In genomic region chr10:59108296-59108695, GRCh38 we compare ENCODE assay signal across 14 cellular contexts.
DNase-seq lines count a peak whose midpoint lies in the region; ATAC-seq and TF ChIP-seq lines count a peak whose summit lies in the region.
"Had no signal": no experiment of that assay in that cellular context is flagged by ENCODE, and none has a peak within 500 bp of the region (broad histone marks: within the 10 kb centered on the region; RNA-seq: fewer than 3 reads in every experiment).

No MANE protein-coding gene starts in this region.

- no peak overlapping the region for H3K14ac ChIP-seq in mesenchymal stem cell (ENCODE audit: low read length in 2 of 2)

- TF ChIP-seq CTCF in Caco-2 (IDR thresholded peaks at IDR 0.05; ENCODE audit: insufficient read depth in 1 of 2, low read depth in 1 of 2, low read length in 1 of 2, severe bottlenecking in 1 of 2, unreplicated experiment in 1 of 2) (no peak), VCaP (conservative IDR thresholded peaks at IDR 0.05) (no peak)

- no peak overlapping the region for H2BK12ac ChIP-seq in mesenchymal stem cell (ENCODE audit: low read length in 2 of 2)

- ATAC-seq in HG03196 (IDR thresholded peaks at IDR 0.05; ENCODE audit: unreplicated experiment) = no peak
- no peak for ATAC-seq in activated CD4-positive, alpha-beta T cell treated with anti-CD3 and anti-CD28 coated beads for 36 hours
- ATAC-seq: GM12878 had no signal

- H2AK5ac ChIP-seq in mesenchymal stem cell (ENCODE audit: low read length, severe bottlenecking) = peak overlapping the region; percentile 22

- peak overlapping the region; percentile 80 for H3K27ac Mint-ChIP-seq in Caco-2 (ENCODE audit: unreplicated experiment)
- no peak overlapping the region for H3K27ac Mint-ChIP-seq in activated CD4-positive, alpha-beta T cell treated with anti-CD3 and anti-CD28 coated beads for 36 hours
- H3K27ac Mint-ChIP-seq: CD4-positive, alpha-beta T cell; H9 had no signal

- no peak overlapping the region for H2BK120ac ChIP-seq in mesenchymal stem cell (ENCODE audit: low read depth, low read length)

- H2BK5ac ChIP-seq in mesenchymal stem cell (ENCODE audit: low read depth, low read length, poor library complexity, severe bottlenecking) = no peak overlapping the region

- no peak overlapping the region for H3K9ac ChIP-seq in mesenchymal stem cell (ENCODE audit: low read length)

- H3K4me1 ChIP-seq in Caco-2 = peaks cover 42% of the 10 kb centered on the region
- H3K4me1 ChIP-seq in mesenchymal stem cell (ENCODE audit: control insufficient read depth, insufficient read depth, low read depth, low read length) = no peaks in the 10 kb centered on the region

- peaks cover 37% of the 10 kb centered on the region for H3K9me3 Mint-ChIP-seq in Caco-2 (ENCODE audit: unreplicated experiment)
- no peaks in the 10 kb centered on the region for H3K9me3 Mint-ChIP-seq in activated CD4-positive, alpha-beta T cell treated with anti-CD3 and anti-CD28 coated beads for 36 hours (ENCODE audit: low read depth)
- H3K9me3 Mint-ChIP-seq: H9 had no signal

- intact Hi-C loops in Caco-2 (cut with micrococcal nuclease; ENCODE audit: unreplicated experiment) = loop anchor here (1.0 kb wide), 1 partner anchor 114 kb away; no protein-coding TSS in a partner anchor
- intact Hi-C loops in activated CD4-positive, alpha-beta T cell treated with anti-CD3 and anti-CD28 coated beads for 36 hours (cut with DNase I, micrococcal nuclease) = no loop called here

- no peak overlapping the region for H3K4me3 ChIP-seq in Caco-2 (ENCODE audit: low read depth, low read length)
- H3K4me3 ChIP-seq in mesenchymal stem cell (ENCODE audit: insufficient read depth in 1 of 2, low read depth in 1 of 2, low read length in 2 of 2) = no peak overlapping the region
- H3K4me3 ChIP-seq: GM12878 had no signal

- no peaks in the 10 kb centered on the region for H3K27me3 Mint-ChIP-seq in Caco-2 (ENCODE audit: insufficient read depth, unreplicated experiment)
- no peaks in the 10 kb centered on the region for H3K27me3 Mint-ChIP-seq in activated CD4-positive, alpha-beta T cell treated with anti-CD3 and anti-CD28 coated beads for 36 hours
- H3K27me3 Mint-ChIP-seq: CD4-positive, alpha-beta T cell had no signal

- H3K36me3 Mint-ChIP-seq in Caco-2 (ENCODE audit: insufficient read depth, unreplicated experiment) = no peaks in the 10 kb centered on the region
- H3K36me3 Mint-ChIP-seq in activated CD4-positive, alpha-beta T cell treated with anti-CD3 and anti-CD28 coated beads for 36 hours (ENCODE audit: low read depth) = no peaks in the 10 kb centered on the region

- no peak overlapping the region for H3K4me3 Mint-ChIP-seq in Caco-2 (ENCODE audit: unreplicated experiment)
- H3K4me3 Mint-ChIP-seq in activated CD4-positive, alpha-beta T cell treated with anti-CD3 and anti-CD28 coated beads for 36 hours = no peak overlapping the region
- H3K4me3 Mint-ChIP-seq: CD4-positive, alpha-beta T cell; H9 had no signal

- DNase-seq in Caco-2 = no peak
- no peak for DNase-seq in mesenchymal stem cell
- peak; percentile 17 for DNase-seq in superior temporal gyrus (ENCODE audit: extremely low spot score)
- DNase-seq in LoVo (ENCODE audit: low spot score) = no peak
- DNase-seq in activated CD4-positive, alpha-beta T cell treated with anti-CD3 and anti-CD28 coated beads for 36 hours = no peak
- DNase-seq: ACHN; CD4-positive, alpha-beta T cell; DND-41; EL; H9 had no signal

- H3K79me1 ChIP-seq in mesenchymal stem cell (replicated peaks; ENCODE audit: low read length, poor library complexity, severe bottlenecking) = no peaks in the 10 kb centered on the region

- H2BK15ac ChIP-seq in mesenchymal stem cell (ENCODE audit: low read depth, poor library complexity, severe bottlenecking) = no peak overlapping the region

- H3K23ac ChIP-seq in mesenchymal stem cell (ENCODE audit: low read length in 2 of 2) = no peak overlapping the region

- no peak overlapping the region for H3K18ac ChIP-seq in mesenchymal stem cell (ENCODE audit: low read depth in 1 of 2, low read length in 2 of 2)

- no peaks in the 10 kb centered on the region for H3K27me3 ChIP-seq in Caco-2 (replicated peaks; ENCODE audit: control insufficient read depth, insufficient read depth, low read length)
- no peaks in the 10 kb centered on the region for H3K27me3 ChIP-seq in mesenchymal stem cell (ENCODE audit: control insufficient read depth in 1 of 2, insufficient read depth in 1 of 2, low read length in 2 of 2)

- H4K8ac ChIP-seq in mesenchymal stem cell (ENCODE audit: low read length) = no peak overlapping the region

- H3K27ac ChIP-seq in VCaP (peak overlapping the region; percentile 50; the same call in 1 of the 2 replicates), mesenchymal stem cell (ENCODE audit: low read length, poor library complexity, severe bottlenecking) (no peak overlapping the region)
- H3K27ac ChIP-seq: C4-2B had no signal

- H3K4me1 Mint-ChIP-seq in Caco-2 (ENCODE audit: low read depth, unreplicated experiment) = peaks cover 41% of the 10 kb centered on the region
- H3K4me1 Mint-ChIP-seq in activated CD4-positive, alpha-beta T cell treated with anti-CD3 and anti-CD28 coated beads for 36 hours = no peaks in the 10 kb centered on the region

- CTCF ChIA-PET in Caco-2 (lab: Charles Lee) = no interaction called here
- CTCF ChIA-PET in activated CD4-positive, alpha-beta T cell treated with anti-CD3 and anti-CD28 coated beads for 36 hours (lab: Charles Lee) = no interaction called here

- H2AFZ ChIP-seq in mesenchymal stem cell (ENCODE audit: low read depth, low read length) = no peak overlapping the region

- H3K36me3 ChIP-seq in Caco-2 (ENCODE audit: control insufficient read depth, insufficient read depth, low read length) = no peaks in the 10 kb centered on the region
- no peaks in the 10 kb centered on the region for H3K36me3 ChIP-seq in mesenchymal stem cell (ENCODE audit: control insufficient read depth in 1 of 2, insufficient read depth in 2 of 2, low read depth in 1 of 2, low read length in 2 of 2)

- no peak overlapping the region for H3K4ac ChIP-seq in mesenchymal stem cell (ENCODE audit: low read depth in 1 of 2, low read length in 2 of 2)

- H3K4me2 ChIP-seq in mesenchymal stem cell (ENCODE audit: low read length, poor library complexity, severe bottlenecking) = no peak overlapping the region

- BruUV-seq in Caco-2 (replicated peaks; lab: Mats Ljungman, UMichigan) = no TSS peak

- H4K91ac ChIP-seq in mesenchymal stem cell (ENCODE audit: low read length) = no peak overlapping the region

- H3K9me3 ChIP-seq in Caco-2 (no peaks in the 10 kb centered on the region), mesenchymal stem cell (ENCODE audit: control insufficient read depth, low read length) (no peaks in the 10 kb centered on the region)

- POLR2A ChIA-PET in Caco-2 (lab: Charles Lee) = no interaction called here
- POLR2A ChIA-PET in activated CD4-positive, alpha-beta T cell treated with anti-CD3 and anti-CD28 coated beads for 36 hours (lab: Charles Lee) = no interaction called here
